Comparison of ENCODE assay signal across 8 cellular contexts in the genomic region with DNA sequence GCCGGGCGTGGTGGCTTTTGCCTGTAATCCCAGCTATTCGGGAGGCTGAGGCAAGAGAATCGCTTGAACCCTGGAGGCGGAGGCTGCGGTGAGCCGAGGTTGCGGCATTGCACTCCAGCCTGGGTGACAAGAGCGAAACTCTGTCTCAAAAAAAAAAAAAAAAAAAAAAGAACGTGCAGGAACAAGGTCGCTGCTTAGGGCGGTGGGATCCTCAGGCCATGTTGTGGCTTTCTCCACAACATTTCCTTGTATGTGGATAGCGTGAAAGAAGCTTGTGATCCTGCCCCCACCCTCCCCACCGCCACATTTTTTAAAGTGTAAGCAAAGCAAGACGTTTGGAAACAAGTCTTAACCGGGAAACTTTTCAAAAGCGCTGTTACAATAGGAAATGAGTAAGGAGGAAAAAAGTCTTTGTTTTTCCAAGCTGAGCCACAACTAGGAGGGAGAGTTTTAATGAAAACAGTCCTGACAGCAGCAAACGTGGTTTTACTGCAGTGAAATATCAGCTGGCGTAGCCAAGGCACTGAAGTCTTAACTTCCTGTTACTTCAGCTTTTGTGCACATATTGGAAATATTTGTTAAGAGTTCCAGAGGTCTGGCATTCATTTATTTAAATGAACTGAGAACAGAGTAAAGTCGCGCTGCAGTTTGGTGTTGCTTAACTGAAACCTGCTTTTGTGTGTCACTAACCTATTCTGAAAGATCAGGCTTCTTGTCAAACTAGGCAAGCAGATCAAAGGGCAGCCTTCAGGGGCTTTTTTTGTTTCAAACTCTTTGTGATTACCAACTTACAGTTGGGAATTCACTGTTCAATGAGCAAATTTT. TPM values are rescaled to one million over a fixed set of nuclear protein-coding genes. Genes with fewer than 3 reads are reported as not detected.
A peak's percentile ranks its signal among the peaks of the same experiment; 100 is the strongest.
DNase-seq lines count a peak whose midpoint lies in the region; FAIRE-seq and TF ChIP-seq lines count a peak whose summit lies in the region.

No MANE protein-coding gene starts in this region.

- H3K27ac ChIP-seq in HUES48 (ENCODE audit: low read depth, low read length) (peak overlapping the region; percentile 99), VCaP (peak overlapping the region; percentile 96), thyroid gland (peak overlapping the region; percentile 93 to 100 (median 98))

- peak overlapping the region; percentile 60 for H3K4me3 ChIP-seq in Caco-2 (ENCODE audit: low read depth, low read length)
- peak overlapping the region; percentile 97 for H3K4me3 ChIP-seq in HUES48 (ENCODE audit: low read depth, low read length)
- peak overlapping the region in 2 of 3 donors; percentile 4 to 96 for H3K4me3 ChIP-seq in thyroid gland (replicated peaks in 1 of 3)

- H3K9ac ChIP-seq in HUES48 (ENCODE audit: low read depth, low read length): peak overlapping the region; percentile 95

- H3K27me3 Mint-ChIP-seq in Caco-2 (ENCODE audit: insufficient read depth, unreplicated experiment): no peaks in the 10 kb centered on the region

- FAIRE-seq in endometrium (lab: Jason Lieb, UNC): peak; percentile 92

- peaks cover 6% of the 10 kb centered on the region for H3K36me3 ChIP-seq in Caco-2 (ENCODE audit: control insufficient read depth, insufficient read depth, low read length)
- peaks cover 33% of the 10 kb centered on the region for H3K36me3 ChIP-seq in HUES48 (ENCODE audit: control insufficient read depth, insufficient read depth, low read length)
- H3K36me3 ChIP-seq in thyroid gland: peaks cover 18 to 21% of the 10 kb centered on the region in 2 donors

- BruUV-seq in Caco-2 (replicated peaks; lab: Mats Ljungman, UMichigan): no TSS peak

- peak overlapping the region; percentile 87 for H3K4me3 Mint-ChIP-seq in Caco-2 (ENCODE audit: unreplicated experiment)

- H3K4me1 Mint-ChIP-seq in Caco-2 (ENCODE audit: low read depth, unreplicated experiment): peaks cover 32% of the 10 kb centered on the region

- intact Hi-C loops in Caco-2 (cut with micrococcal nuclease; ENCODE audit: unreplicated experiment): loop anchor here (1.0 to 10.0 kb wide), 2 partner anchors 172 to 599 kb away; no protein-coding TSS in a partner anchor
- intact Hi-C loops in thyroid gland (cut with DNase I): loop anchor here (5.0 to 10.0 kb wide), 2 partner anchors 144 to 169 kb away; no protein-coding TSS in a partner anchor

- H3K9me3 ChIP-seq in Caco-2: no peaks in the 10 kb centered on the region
- H3K9me3 ChIP-seq in HUES48 (ENCODE audit: control insufficient read depth, insufficient read depth, low read length): no peaks in the 10 kb centered on the region
- no peaks in the 10 kb centered on the region for H3K9me3 ChIP-seq in thyroid gland

- H3K36me3 Mint-ChIP-seq in Caco-2 (ENCODE audit: insufficient read depth, unreplicated experiment): peaks cover 97% of the 10 kb centered on the region

- no peak for TF ChIP-seq CTCF in Caco-2 (IDR thresholded peaks at IDR 0.05; ENCODE audit: insufficient read depth in 1 of 2, low read depth in 1 of 2, low read length in 1 of 2, severe bottlenecking in 1 of 2, unreplicated experiment in 1 of 2)
- TF ChIP-seq CTCF in VCaP (conservative IDR thresholded peaks at IDR 0.05): no peak
- no peak for TF ChIP-seq CTCF in thyroid gland (IDR thresholded peaks at IDR 0.05)

- POLR2A ChIA-PET in Caco-2 (lab: Charles Lee): interaction anchor here (0.6 to 2.5 kb wide), 6 partner anchors 33 to 212 kb away, joined by 3 to 23 read pairs (median 4); no protein-coding TSS in a partner anchor

- H3K27me3 ChIP-seq in Caco-2 (replicated peaks; ENCODE audit: control insufficient read depth, insufficient read depth, low read length): no peaks in the 10 kb centered on the region
- no peaks in the 10 kb centered on the region for H3K27me3 ChIP-seq in HUES48 (ENCODE audit: control insufficient read depth, insufficient read depth, low read length)
- no peaks in the 10 kb centered on the region for H3K27me3 ChIP-seq in thyroid gland

- 11 to 12% methylated on average over 21 of the region's 21 CpGs for WGBS in thyroid gland, 2 donors

- no peaks in the 10 kb centered on the region for H3K9me3 Mint-ChIP-seq in Caco-2 (ENCODE audit: unreplicated experiment)

- peak overlapping the region; percentile 97 for H3K27ac Mint-ChIP-seq in Caco-2 (ENCODE audit: unreplicated experiment)

- CTCF ChIA-PET in Caco-2 (lab: Charles Lee): interaction anchor here (0.7 to 1.3 kb wide), 5 partner anchors 149 to 217 kb away, joined by 3 to 6 read pairs (median 4); no protein-coding TSS in a partner anchor

- DNase-seq in Caco-2 (peak; percentile 50 to 57), mucosa of gallbladder (ENCODE audit: low spot score) (peak; percentile 65), thyroid gland (peak; percentile 57 to 60), NCI-H1048 (lab: John Stamatoyannopoulos, UW) (no peak)
- DNase-seq in activated CD4-positive, CD25-positive, alpha-beta regulatory T cell treated with anti-CD3 and anti-CD28 coated beads, Interleukin-2, amount 50 U/mL, for 72 hours: no peak

- TF ChIP-seq POLR2A in thyroid gland (IDR thresholded peaks at IDR 0.05): peak in 1 of 2 donors; percentile 54

- H3K4me1 ChIP-seq in Caco-2: peaks cover 41% of the 10 kb centered on the region
- peaks cover 43% of the 10 kb centered on the region for H3K4me1 ChIP-seq in HUES48 (ENCODE audit: control insufficient read depth, insufficient read depth, low read length)
- H3K4me1 ChIP-seq in thyroid gland: peaks cover 22 to 33% of the 10 kb centered on the region in 2 donors

RNA-seq across cellular contexts. Expression of a gene that starts 3.8 kb away (rescaled TPM):
- total RNA-seq in Caco-2 (2022) (103 and 107 TPM in 2 replicates), mucosa of gallbladder (82.0 TPM), thyroid gland (10 to 100 TPM; 46.4 to 62.3 (median 52.3) TPM)

Comparison
In these comparisons a context has a peak if more than half of its experiments do, and no peak if none do; other contexts are left out.
1. DNase-seq: peak in Caco-2 (2 of 2), mucosa of gallbladder (single experiment) and thyroid gland (2 of 2); none in NCI-H1048 (single experiment) and activated CD4-positive, CD25-positive, alpha-beta regulatory T cell treated with anti-CD3 and anti-CD28 coated beads, Interleukin-2, amount 50 U/mL, for 72 hours (single experiment).
2. Peak in every context shown above with its lines, with median percentiles within 50 percentile points of each other: H3K4me3 ChIP-seq and H3K27ac ChIP-seq.